In genomic region chr2:62231541-62231940, GRCh38 we compare ENCODE assay signal across 22 cellular contexts.
"Had no signal": no experiment of that assay in that cellular context is flagged by ENCODE, and none has a peak within 500 bp of the region (broad histone marks: within the 10 kb centered on the region; RNA-seq: fewer than 3 reads in every experiment).

No MANE protein-coding gene starts in this region.

- H3K27me3 Mint-ChIP-seq: activated B cell treated with CpG ODN at 0.5 μM for 24 hours; activated CD8-positive, alpha-beta T cell treated with anti-CD3 and anti-CD28 coated beads for 36 hours; activated naive CD4-positive, alpha-beta T cell treated with anti-CD3 and anti-CD28 coated beads, Interleukin-2, amount 50 U/mL, for 24 hours; dendritic cell treated with granulocyte-macrophage colony-stimulating factor and Interleukin-4, amounts not matched to agents 40 ng/mL and 50 ng/mL, for 4 days had no signal

- H3K4me3 Mint-ChIP-seq: activated B cell treated with CpG ODN at 0.5 μM for 24 hours; activated CD8-positive, alpha-beta T cell treated with anti-CD3 and anti-CD28 coated beads for 36 hours; activated naive CD4-positive, alpha-beta T cell treated with anti-CD3 and anti-CD28 coated beads, Interleukin-2, amount 50 U/mL, for 24 hours; activated T-cell treated with anti-CD3 and anti-CD28 coated beads, Interleukin-2, amount 50 U/mL, for 72 hours; dendritic cell treated with granulocyte-macrophage colony-stimulating factor and Interleukin-4, amounts not matched to agents 40 ng/mL and 50 ng/mL, for 4 days; immature natural killer cell; T-helper 2 cell treated with Interferon-gamma antibody and Interleukin-4, amounts not matched to agents 5 μg/mL and 100 μg/mL, for 36 hours had no signal

- ATAC-seq: activated CD8-positive, alpha-beta T cell treated with anti-CD3 and anti-CD28 coated beads for 36 hours; activated T-cell treated with anti-CD3 and anti-CD28 coated beads, Interleukin-2, amount 50 U/mL, for 72 hours; esophagus mucosa; gastroesophageal sphincter had no signal

- H3K4me1 Mint-ChIP-seq: activated naive CD4-positive, alpha-beta T cell treated with anti-CD3 and anti-CD28 coated beads, Interleukin-2, amount 50 U/mL, for 24 hours had no signal

- H3K9me3 Mint-ChIP-seq: activated B cell treated with CpG ODN at 0.5 μM for 24 hours; activated CD8-positive, alpha-beta T cell treated with anti-CD3 and anti-CD28 coated beads for 36 hours; activated naive CD4-positive, alpha-beta T cell treated with anti-CD3 and anti-CD28 coated beads, Interleukin-2, amount 50 U/mL, for 24 hours; activated T-cell treated with anti-CD3 and anti-CD28 coated beads, Interleukin-2, amount 50 U/mL, for 72 hours; dendritic cell treated with granulocyte-macrophage colony-stimulating factor and Interleukin-4, amounts not matched to agents 40 ng/mL and 50 ng/mL, for 4 days; immature natural killer cell; T-helper 2 cell treated with Interferon-gamma antibody and Interleukin-4, amounts not matched to agents 5 μg/mL and 100 μg/mL, for 36 hours had no signal

- DNase-seq: activated B cell treated with CpG ODN at 0.5 μM for 24 hours; activated CD4-positive, alpha-beta T cell treated with anti-CD3 and anti-CD28 coated beads for 4 hours; activated CD8-positive, alpha-beta memory T cell treated with anti-CD3 and anti-CD28 coated beads, Interleukin-2, amount 50 U/mL, for 4 hours; activated CD8-positive, alpha-beta T cell treated with anti-CD3 and anti-CD28 coated beads for 36 hours; activated gamma-delta T cell; activated T-cell treated with anti-CD3 and anti-CD28 coated beads, Interleukin-2, amount 50 U/mL, for 72 hours; effector CD8-positive, alpha-beta T cell; immature natural killer cell; kidney glomerular epithelial cell; mesendoderm; stimulated activated CD4-positive, alpha-beta T cell treated with anti-CD3 and anti-CD28 coated beads, Interleukin-4, amount 100 ng/mL, for 1 hour; stomach; SW 1271; trophoblast cell had no signal

- H3K9me3 ChIP-seq: ascending aorta, breast epithelium, gastroesophageal sphincter, stomach, vagina had no signal

- H3K27ac Mint-ChIP-seq: activated B cell treated with CpG ODN at 0.5 μM for 24 hours; activated CD8-positive, alpha-beta T cell treated with anti-CD3 and anti-CD28 coated beads for 36 hours; dendritic cell treated with granulocyte-macrophage colony-stimulating factor and Interleukin-4, amounts not matched to agents 40 ng/mL and 50 ng/mL, for 4 days; T-helper 2 cell treated with Interferon-gamma antibody and Interleukin-4, amounts not matched to agents 5 μg/mL and 100 μg/mL, for 36 hours had no signal
